In genomic region chr6:109456283-109456583, GRCh38 we compare ENCODE assay signal across 1 cellular context.
TF ChIP-seq lines count a peak whose summit lies in the region.

No MANE protein-coding gene starts in this region.

TF ChIP-seq in endothelial cell of umbilical vein, 7 proteins besides CTCF, POLR2A, EP300 and RAD21 (continued from another document):
- no peak for TF ChIP-seq MAX (IDR thresholded peaks at IDR 0.05; ENCODE audit: insufficient read depth, insufficient read length)
- TF ChIP-seq JUN (IDR thresholded peaks at IDR 0.05; ENCODE audit: borderline replicate concordance, insufficient read depth, insufficient read length, low read depth): no peak
